ENCODE assay signal across 20 cellular contexts in genomic region chr16:89351645-89352044, GRCh38.
DNase-seq lines count a peak whose midpoint lies in the region; ATAC-seq and TF ChIP-seq lines count a peak whose summit lies in the region.
"Had no signal": no experiment of that assay in that cellular context is flagged by ENCODE, and none has a peak within 500 bp of the region (broad histone marks: within the 10 kb centered on the region; RNA-seq: fewer than 3 reads in every experiment).

No MANE protein-coding gene starts in this region.

- no peak overlapping the region for H3K9ac ChIP-seq in neuronal stem cell (ENCODE audit: low read depth, low read length, poor library complexity)

- POLR2A ChIA-PET in RWPE1 (lab: Yijun Ruan, JAX; ENCODE audit: low non-redundant PET) = no interaction called here

- H3K4me1 ChIP-seq in neuronal stem cell (ENCODE audit: control insufficient read depth in 2 of 2, insufficient read depth in 1 of 2, low read depth in 1 of 2, low read length in 2 of 2) = peaks cover 0 to 6% of the 10 kb centered on the region in 2 donors
- H3K4me1 ChIP-seq in vagina = peaks cover 44% of the 10 kb centered on the region
- H3K4me1 ChIP-seq: breast epithelium had no signal

- ATAC-seq in HG02571 (IDR thresholded peaks at IDR 0.05; ENCODE audit: unreplicated experiment) = no peak
- ATAC-seq: gastroesophageal sphincter, sciatic nerve had no signal

- H2BK15ac ChIP-seq in neuronal stem cell (ENCODE audit: low read length) = no peak overlapping the region

- no peak overlapping the region for H3K23ac ChIP-seq in neuronal stem cell (ENCODE audit: low read depth, low read length, poor library complexity)

- WGBS in neuronal stem cell (ENCODE audit: extremely low coverage in 2 of 2, insufficient read length in 2 of 2, insufficient replicate concordance in 1 of 2), 2 donors = no CpG with 5 or more reads among the region's 12 CpGs

- TF ChIP-seq POLR2A in vagina (IDR thresholded peaks at IDR 0.05) = no peak

- H3K9me3 Mint-ChIP-seq in activated CD4-positive, alpha-beta T cell treated with anti-CD3 and anti-CD28 coated beads, Interleukin-2, amount 10 ng/mL, durations not matched to agents 24 days and 14 days = no peaks in the 10 kb centered on the region
- no peaks in the 10 kb centered on the region for H3K9me3 Mint-ChIP-seq in endothelial cell (ENCODE audit: unreplicated experiment)

- peak overlapping the region; percentile 84 for H3K27ac Mint-ChIP-seq in activated CD4-positive, alpha-beta T cell treated with anti-CD3 and anti-CD28 coated beads, Interleukin-2, amount 10 ng/mL, durations not matched to agents 24 days and 14 days
- H3K27ac Mint-ChIP-seq in endothelial cell (ENCODE audit: unreplicated experiment) = peak overlapping the region; percentile 49

- no peak for DNase-seq in activated CD4-positive, alpha-beta T cell treated with anti-CD3 and anti-CD28 coated beads, Interleukin-2, amount 10 ng/mL, durations not matched to agents 24 days and 14 days
- no peak for DNase-seq in activated CD4-positive, alpha-beta T cell treated with anti-CD3 and anti-CD28 coated beads for 1 hour
- DNase-seq in RWPE1 (ENCODE audit: low spot score) (no peak), endothelial cell (ENCODE audit: low spot score) (no peak), neuronal stem cell (ENCODE audit: low spot score) (no peak), NCI-H526 treated with DMSO at 0.1 percent for 48 hours (lab: John Stamatoyannopoulos, UW) (no peak), vagina (ENCODE audit: extremely low spot score in 2 of 2) (no peak)
- DNase-seq: 8988T; activated CD4-positive, alpha-beta T cell treated with anti-CD3 and anti-CD28 coated beads for 48 hours; activated T-cell treated with anti-CD3 and anti-CD28 coated beads for 4 hours; Calu3; left lung; NCI-H2029; NCI-H446; stomach had no signal

- H2BK5ac ChIP-seq in neuronal stem cell (ENCODE audit: low read length) = peak overlapping the region; percentile 8

- CTCF ChIA-PET in RWPE1 (lab: Yijun Ruan, JAX) = interaction anchor here (0.6 kb wide), 1 partner anchor 97 kb away, joined by 3 read pairs; no protein-coding TSS in a partner anchor

- no peak overlapping the region for H3K14ac ChIP-seq in neuronal stem cell (ENCODE audit: low read length)

- no peak overlapping the region for H3K4me3 ChIP-seq in neuronal stem cell (ENCODE audit: low read length in 2 of 2)
- H3K4me3 ChIP-seq in vagina = no peak overlapping the region
- H3K4me3 ChIP-seq: breast epithelium, gastroesophageal sphincter, left lung, stomach had no signal

- H3K27me3 Mint-ChIP-seq in activated CD4-positive, alpha-beta T cell treated with anti-CD3 and anti-CD28 coated beads, Interleukin-2, amount 10 ng/mL, durations not matched to agents 24 days and 14 days = no peaks in the 10 kb centered on the region
- H3K27me3 Mint-ChIP-seq in endothelial cell (ENCODE audit: unreplicated experiment) = peaks cover 11% of the 10 kb centered on the region
- H3K27me3 Mint-ChIP-seq: B cell had no signal

- no peak overlapping the region for H3K4ac ChIP-seq in neuronal stem cell (ENCODE audit: low read length)

- no peak overlapping the region for H2BK12ac ChIP-seq in neuronal stem cell (ENCODE audit: low read length)

- intact Hi-C loops in activated CD4-positive, alpha-beta T cell treated with anti-CD3 and anti-CD28 coated beads, Interleukin-2, amount 10 ng/mL, durations not matched to agents 24 days and 14 days (cut with micrococcal nuclease) = no loop called here
- intact Hi-C loops in vagina (cut with DNase I) = no loop called here

- H3K36me3 ChIP-seq in neuronal stem cell (replicated peaks in 1 of 2; ENCODE audit: control insufficient read depth in 2 of 2, insufficient read depth in 2 of 2, low read length in 2 of 2) (peaks cover 2 to 31% of the 10 kb centered on the region in 2 donors), vagina (no peaks in the 10 kb centered on the region)
- H3K36me3 ChIP-seq: breast epithelium, gastroesophageal sphincter had no signal

- no peak overlapping the region for H3K4me3 Mint-ChIP-seq in activated CD4-positive, alpha-beta T cell treated with anti-CD3 and anti-CD28 coated beads, Interleukin-2, amount 10 ng/mL, durations not matched to agents 24 days and 14 days
- peak overlapping the region; percentile 1 for H3K4me3 Mint-ChIP-seq in endothelial cell (ENCODE audit: unreplicated experiment)
- H3K4me3 Mint-ChIP-seq: B cell had no signal

- H3K27ac ChIP-seq in RWPE1 (peak overlapping the region; percentile 78), neuronal stem cell (replicated peaks; ENCODE audit: low read length) (no peak overlapping the region), vagina (no peak overlapping the region)
- H3K27ac ChIP-seq: breast epithelium, gastroesophageal sphincter had no signal

- H4K91ac ChIP-seq in neuronal stem cell (ENCODE audit: low read depth, low read length, poor library complexity) = no peak overlapping the region

- H3K4me1 Mint-ChIP-seq in activated CD4-positive, alpha-beta T cell treated with anti-CD3 and anti-CD28 coated beads, Interleukin-2, amount 10 ng/mL, durations not matched to agents 24 days and 14 days = peaks cover 67% of the 10 kb centered on the region
- peaks cover 51% of the 10 kb centered on the region for H3K4me1 Mint-ChIP-seq in endothelial cell (ENCODE audit: unreplicated experiment)

- no peak overlapping the region for H2BK120ac ChIP-seq in neuronal stem cell (ENCODE audit: low read depth, low read length)

- H3K36me3 Mint-ChIP-seq in activated CD4-positive, alpha-beta T cell treated with anti-CD3 and anti-CD28 coated beads, Interleukin-2, amount 10 ng/mL, durations not matched to agents 24 days and 14 days (ENCODE audit: low read depth) = peaks cover 30% of the 10 kb centered on the region
- peaks cover 16% of the 10 kb centered on the region for H3K36me3 Mint-ChIP-seq in endothelial cell (ENCODE audit: low read depth, unreplicated experiment)

- no peak overlapping the region for H3K4me2 ChIP-seq in neuronal stem cell (ENCODE audit: insufficient read depth, low read length, poor library complexity, severe bottlenecking)

- no peaks in the 10 kb centered on the region for H3K27me3 ChIP-seq in neuronal stem cell (ENCODE audit: control insufficient read depth in 3 of 3, insufficient read depth in 3 of 3, low read depth in 1 of 3, low read length in 3 of 3)
- H3K27me3 ChIP-seq in vagina = no peaks in the 10 kb centered on the region
- H3K27me3 ChIP-seq: breast epithelium, gastroesophageal sphincter, left lung, stomach had no signal

- H3K9me3 ChIP-seq in neuronal stem cell (replicated peaks in 1 of 2; ENCODE audit: control insufficient read depth in 2 of 2, insufficient read depth in 1 of 2, low read depth in 1 of 2, low read length in 2 of 2) (no peaks in the 10 kb centered on the region), vagina (no peaks in the 10 kb centered on the region)
- H3K9me3 ChIP-seq: breast epithelium, gastroesophageal sphincter, left lung, stomach had no signal

- TF ChIP-seq CTCF in RWPE1 (conservative IDR thresholded peaks at IDR 0.05; ENCODE audit: low read depth) = no peak
- TF ChIP-seq CTCF in endothelial cell (IDR thresholded peaks at IDR 0.05; ENCODE audit: unreplicated experiment) = no peak
- TF ChIP-seq CTCF in vagina (IDR thresholded peaks at IDR 0.05) = no peak

- no peak overlapping the region for H4K8ac ChIP-seq in neuronal stem cell (ENCODE audit: low read depth, low read length)

- peaks cover 22% of the 10 kb centered on the region for H3K79me1 ChIP-seq in neuronal stem cell (ENCODE audit: low read depth, low read length)

- no peak overlapping the region for H2AFZ ChIP-seq in neuronal stem cell (ENCODE audit: low read length)

- no peak overlapping the region for H2AK5ac ChIP-seq in neuronal stem cell (ENCODE audit: low read depth, low read length)

- no peak overlapping the region for H3K18ac ChIP-seq in neuronal stem cell (ENCODE audit: low read length)
